1 cellular context compared by ENCODE assay signal in genomic region chr2:71453404-71454220, GRCh38.
TF ChIP-seq lines count a peak whose summit lies in the region.

Gene DYSF (plus strand): TSS chr2:71453561.

TF ChIP-seq in HEK293T, 16 proteins besides CTCF, POLR2A, EP300 and RAD21 (continued from another document):
- TF ChIP-seq PKNOX1 (IDR thresholded peaks at IDR 0.05) (no peak), L3MBTL2 (conservative IDR thresholded peaks at IDR 0.05) (no peak), SP1 (IDR thresholded peaks at IDR 0.05) (no peak), FOXA1 (IDR thresholded peaks at IDR 0.05) (no peak), BHLHE40 (IDR thresholded peaks at IDR 0.05; ENCODE audit: borderline replicate concordance) (no peak), ELF4 (IDR thresholded peaks at IDR 0.05) (no peak), FOXK2 (IDR thresholded peaks at IDR 0.05) (no peak), ZNF384 (IDR thresholded peaks at IDR 0.05) (no peak), ARNT (IDR thresholded peaks at IDR 0.05) (no peak), LEF1 (IDR thresholded peaks at IDR 0.05; ENCODE audit: borderline replicate concordance) (no peak)
